1 cellular context compared by ENCODE assay signal in the genomic region with DNA sequence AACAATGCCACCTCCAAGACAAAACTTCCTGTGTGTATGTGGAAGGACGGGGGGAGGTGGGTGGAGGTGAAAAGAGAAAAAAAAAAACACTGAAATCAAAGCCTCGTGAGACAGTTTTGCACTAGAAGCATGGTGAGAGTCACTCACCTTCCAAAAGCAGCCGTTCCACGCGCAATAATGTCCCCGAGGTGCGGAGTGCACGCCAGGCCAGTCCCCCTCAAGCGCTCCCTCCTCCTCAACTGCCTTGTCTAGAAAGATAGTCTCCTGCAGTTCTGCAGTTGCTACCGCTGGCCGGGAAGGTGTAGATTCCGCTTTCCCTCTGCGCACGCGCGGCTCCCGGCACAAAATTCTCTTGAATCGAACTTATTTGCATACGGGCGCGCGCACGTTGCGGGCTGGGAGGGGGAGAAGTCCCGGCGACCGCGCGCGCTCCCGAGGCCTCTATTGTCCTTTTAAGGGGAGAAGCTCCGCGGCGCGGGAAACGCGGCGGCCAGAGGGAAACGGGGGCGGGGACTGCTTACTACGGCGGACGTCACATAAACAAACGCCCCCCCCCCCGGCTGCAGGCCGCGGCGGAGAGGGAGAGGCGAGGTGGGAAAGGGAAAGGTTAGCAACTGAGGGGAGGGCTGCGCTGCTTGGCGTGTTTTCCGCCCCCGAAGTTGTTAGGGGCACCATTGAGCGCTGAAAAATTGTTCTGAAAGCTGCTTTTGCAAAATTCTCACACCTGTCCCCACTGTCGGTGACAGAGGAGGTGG.
TF ChIP-seq lines count a peak whose summit lies in the region.

A gene with protein sequence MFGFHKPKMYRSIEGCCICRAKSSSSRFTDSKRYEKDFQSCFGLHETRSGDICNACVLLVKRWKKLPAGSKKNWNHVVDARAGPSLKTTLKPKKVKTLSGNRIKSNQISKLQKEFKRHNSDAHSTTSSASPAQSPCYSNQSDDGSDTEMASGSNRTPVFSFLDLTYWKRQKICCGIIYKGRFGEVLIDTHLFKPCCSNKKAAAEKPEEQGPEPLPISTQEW (minus strand): TSS at position 274 of the 755 bp plus-strand sequence. CDS start 27,946 bp downstream, outside the sequence.

TF ChIP-seq in GM23338, 12 proteins besides CTCF, POLR2A, EP300 and RAD21:
- TF ChIP-seq CREB1 (CRISPR knock-in tag; IDR thresholded peaks at IDR 0.05; ENCODE audit: low read depth): peak; percentile 86
- TF ChIP-seq ETS1 (IDR thresholded peaks at IDR 0.05): no peak
- peak; percentile 97 for TF ChIP-seq POLR2AphosphoS5 (IDR thresholded peaks at IDR 0.05; ENCODE audit: low read depth)
